Comparison of ENCODE assay signal across 8 cellular contexts in genomic region chr22:37675930-37676571, GRCh38. TPM values are rescaled to one million over a fixed set of nuclear protein-coding genes. Genes with fewer than 3 reads are reported as not detected.
A peak's percentile ranks its signal among the peaks of the same experiment; 100 is the strongest.
DNase-seq lines count a peak whose midpoint lies in the region; FAIRE-seq and TF ChIP-seq lines count a peak whose summit lies in the region.

No MANE protein-coding gene starts in this region.

- H3K27me3 ChIP-seq in rectal smooth muscle tissue (ENCODE audit: control insufficient read depth, insufficient read depth, low read length), result no peaks in the 10 kb centered on the region

- H3K4me1 ChIP-seq in rectal smooth muscle tissue (ENCODE audit: control insufficient read depth, insufficient read depth, low read length), result peaks cover 10% of the 10 kb centered on the region

- H3K9ac ChIP-seq in rectal smooth muscle tissue (ENCODE audit: low read length), result peak overlapping the region; percentile 42

- H3K4me3 ChIP-seq in rectal smooth muscle tissue (ENCODE audit: low read length), result peak overlapping the region; percentile 81

- H3K9me3 Mint-ChIP-seq in glutamatergic neuron (ENCODE audit: unreplicated experiment), result peaks cover 4% of the 10 kb centered on the region

- TF ChIP-seq CTCF in glutamatergic neuron (IDR thresholded peaks at IDR 0.05; ENCODE audit: partially characterized antibody, unreplicated experiment), result no peak

- no peaks in the 10 kb centered on the region for H3K36me3 Mint-ChIP-seq in glutamatergic neuron (ENCODE audit: unreplicated experiment)

- H3K27ac Mint-ChIP-seq in glutamatergic neuron (ENCODE audit: unreplicated experiment), result no peak overlapping the region

- peak overlapping the region; percentile 82 for H3K4me3 Mint-ChIP-seq in glutamatergic neuron (ENCODE audit: unreplicated experiment)

- peaks cover 2% of the 10 kb centered on the region for H3K4me1 Mint-ChIP-seq in glutamatergic neuron (ENCODE audit: low read depth, unreplicated experiment)

- peak overlapping the region; percentile 92 for H3K27ac ChIP-seq in rectal smooth muscle tissue (ENCODE audit: low read depth, low read length)

- peak; percentile 30 for DNase-seq in activated naive CD4-positive, alpha-beta T cell treated with Interleukin-2 at 50 U/mL for 16 hours
- no peak for DNase-seq in activated naive CD4-positive, alpha-beta T cell treated with anti-CD3 and anti-CD28 coated beads, Interleukin-2, amount 50 U/mL, for 16 hours
- peak; percentile 48 to 63 for DNase-seq in activated T-cell treated with anti-CD3 and anti-CD28 coated beads, Interleukin-2, amount 50 U/mL, for 48 hours
- DNase-seq in glutamatergic neuron (no peak), NCI-H1092 treated with DMSO at 0.1 percent for 48 hours (lab: John Stamatoyannopoulos, UW) (no peak), SKM-1 (lab: John Stamatoyannopoulos, UW; ENCODE audit: unreplicated experiment) (no peak), urothelium cell line (ENCODE audit: low spot score) (no peak)

- H3K36me3 ChIP-seq in rectal smooth muscle tissue (ENCODE audit: control insufficient read depth, insufficient read depth, low read length), result peaks cover 5% of the 10 kb centered on the region

- H3K27me3 Mint-ChIP-seq in glutamatergic neuron (ENCODE audit: unreplicated experiment), result peaks cover 7% of the 10 kb centered on the region

- FAIRE-seq in urothelium cell line (lab: Jason Lieb, UNC), result no peak

RNA-seq across cellular contexts. Expression of gene LGALS1, which starts 0.6 kb away (rescaled TPM):
- total RNA-seq in glutamatergic neuron (ENCODE audit: unreplicated experiment), result 50.7 TPM

RNA-seq across cellular contexts. Expression of gene NOL12, which starts 10.1 kb away (rescaled TPM):
- total RNA-seq in glutamatergic neuron (ENCODE audit: unreplicated experiment), result 9.9 TPM

RNA-seq across cellular contexts. Expression of gene PDXP, which starts 17.5 kb away (rescaled TPM):
- 88.1 TPM for total RNA-seq in glutamatergic neuron (ENCODE audit: unreplicated experiment)

RNA-seq across cellular contexts. Expression of gene TRIOBP, which starts 20.8 kb away (rescaled TPM):
- total RNA-seq in glutamatergic neuron (ENCODE audit: unreplicated experiment), result 33.7 TPM

RNA-seq across cellular contexts. Expression of gene SH3BP1, which starts 36.6 kb away (rescaled TPM):
- 12.7 TPM for total RNA-seq in glutamatergic neuron (ENCODE audit: unreplicated experiment)

Comparison
In these comparisons a context has a peak if more than half of its experiments do, and no peak if none do; other contexts are left out.
1. DNase-seq: peak in activated naive CD4-positive, alpha-beta T cell treated with Interleukin-2 at 50 U/mL for 16 hours (single experiment) and activated T-cell treated with anti-CD3 and anti-CD28 coated beads, Interleukin-2, amount 50 U/mL, for 48 hours (2 of 2); none in activated naive CD4-positive, alpha-beta T cell treated with anti-CD3 and anti-CD28 coated beads, Interleukin-2, amount 50 U/mL, for 16 hours (single experiment), glutamatergic neuron (single experiment), NCI-H1092 treated with DMSO at 0.1 percent for 48 hours (single experiment), SKM-1 (single experiment) and urothelium cell line (single experiment).